In genomic region chr20:32743237-32744112, GRCh38 we compare ENCODE assay signal across 8 cellular contexts. TPM values are rescaled to one million over a fixed set of nuclear protein-coding genes. Genes with fewer than 3 reads are reported as not detected.
A peak's percentile ranks its signal among the peaks of the same experiment; 100 is the strongest.
DNase-seq lines count a peak whose midpoint lies in the region; ATAC-seq and TF ChIP-seq lines count a peak whose summit lies in the region.

Gene COMMD7 (minus strand): TSS chr20:32743467. CDS start chr20:32743391, 76 bp downstream.

- peak within 1 kb of the TSS; percentile 90 for H3K56ac ChIP-seq in mesendoderm (ENCODE audit: low read length)

- peak within 1 kb of the TSS; percentile 93 for H2BK120ac ChIP-seq in mesendoderm (ENCODE audit: low read depth, low read length)

- H2BK15ac ChIP-seq in mesendoderm (replicated peaks; ENCODE audit: low read depth): peak within 1 kb of the TSS; percentile 29

- H3K27ac Mint-ChIP-seq in activated CD8-positive, alpha-beta T cell treated with anti-CD3 and anti-CD28 coated beads for 36 hours: peak within 1 kb of the TSS; percentile 94

- WGBS in mesendoderm (ENCODE audit: extremely low coverage, insufficient coverage, low lambda C conversion rate): no CpG with 5 or more reads among the region's 64 CpGs

- POLR2A ChIA-PET in GM10248 (lab: Yijun Ruan, JAX): interaction anchor here (0.9 kb wide), 1 partner anchor 11 kb away, joined by 4 read pairs; no protein-coding TSS in a partner anchor
- POLR2A ChIA-PET in activated CD8-positive, alpha-beta T cell treated with anti-CD3 and anti-CD28 coated beads for 36 hours (lab: Charles Lee): interaction anchor here (0.6 to 2.6 kb wide), 5 partner anchors 10 to 70 kb away, joined by 3 to 19 read pairs (median 3); partner anchors contain the start of genes C20orf203 and DNMT3B

- H3K27me3 Mint-ChIP-seq in activated CD8-positive, alpha-beta T cell treated with anti-CD3 and anti-CD28 coated beads for 36 hours: no peaks in the 10 kb centered on the region

- peak within 1 kb of the TSS; percentile 92 for H2AK5ac ChIP-seq in mesendoderm (ENCODE audit: low read length)

- peaks cover 3% of the 10 kb centered on the region for H3K36me3 Mint-ChIP-seq in activated CD8-positive, alpha-beta T cell treated with anti-CD3 and anti-CD28 coated beads for 36 hours (ENCODE audit: low read depth)

- H3K23ac ChIP-seq in mesendoderm (ENCODE audit: low read length): peak within 1 kb of the TSS; percentile 33

- H3K27ac ChIP-seq in effector memory CD4-positive, alpha-beta T cell (ENCODE audit: insufficient read depth, low read length, poor library complexity, severe bottlenecking): peak within 1 kb of the TSS; percentile 82
- peak within 1 kb of the TSS; percentile 74 for H3K27ac ChIP-seq in mesendoderm (ENCODE audit: low read depth, low read length)

- TF ChIP-seq CTCF in GM10248 (IDR thresholded peaks at IDR 0.05; ENCODE audit: control extremely low read depth, extremely low read depth, low read depth, missing control alignments): no peak
- no peak for TF ChIP-seq CTCF in activated CD8-positive, alpha-beta T cell treated with anti-CD3 and anti-CD28 coated beads for 36 hours (IDR thresholded peaks at IDR 0.05)

- H3K79me2 ChIP-seq in mesendoderm (ENCODE audit: control insufficient read depth, insufficient read depth, low read length): peaks cover 14% of the 10 kb centered on the region

- peak within 1 kb of the TSS; percentile 93 for H3K4ac ChIP-seq in mesendoderm (ENCODE audit: low read depth, low read length)

- intact Hi-C loops in activated CD8-positive, alpha-beta T cell treated with anti-CD3 and anti-CD28 coated beads for 36 hours (cut with micrococcal nuclease): no loop called here

- peak within 1 kb of the TSS; percentile 67 for H3K9ac ChIP-seq in mesendoderm (ENCODE audit: low read length)

- H3K9me3 Mint-ChIP-seq in activated CD8-positive, alpha-beta T cell treated with anti-CD3 and anti-CD28 coated beads for 36 hours: no peaks in the 10 kb centered on the region

- peak within 1 kb of the TSS; percentile 94 for H3K4me3 Mint-ChIP-seq in activated CD8-positive, alpha-beta T cell treated with anti-CD3 and anti-CD28 coated beads for 36 hours

- H4K8ac ChIP-seq in mesendoderm (ENCODE audit: low read depth, low read length): peak within 1 kb of the TSS; percentile 90

- peak; percentile 61 for ATAC-seq in HG02759 (IDR thresholded peaks at IDR 0.05; ENCODE audit: unreplicated experiment)
- ATAC-seq in activated CD8-positive, alpha-beta T cell treated with anti-CD3 and anti-CD28 coated beads for 36 hours: peak; percentile 87

- H3K18ac ChIP-seq in mesendoderm (ENCODE audit: low read length): peak within 1 kb of the TSS; percentile 96

- no peaks in the 10 kb centered on the region for H3K27me3 ChIP-seq in effector memory CD4-positive, alpha-beta T cell (replicated peaks; ENCODE audit: control insufficient read depth, insufficient read depth, low read length, poor library complexity, severe bottlenecking)
- H3K27me3 ChIP-seq in mesendoderm (ENCODE audit: insufficient read depth, low read length, poor library complexity): no peaks in the 10 kb centered on the region

- H3K36me3 ChIP-seq in effector memory CD4-positive, alpha-beta T cell (ENCODE audit: control insufficient read depth, insufficient read depth, low read length): peaks cover 3% of the 10 kb centered on the region
- no peaks in the 10 kb centered on the region for H3K36me3 ChIP-seq in mesendoderm (ENCODE audit: control insufficient read depth, insufficient read depth, low read length)

- H3K4me1 Mint-ChIP-seq in activated CD8-positive, alpha-beta T cell treated with anti-CD3 and anti-CD28 coated beads for 36 hours (ENCODE audit: low read depth): peaks cover 28% of the 10 kb centered on the region

- CTCF ChIA-PET in GM10248 (lab: Yijun Ruan, JAX): interaction anchor here (1.2 to 1.5 kb wide), 4 partner anchors 12 to 35 kb away, joined by 3 to 6 read pairs (median 6); partner anchors contain the start of gene DNMT3B
- CTCF ChIA-PET in activated CD8-positive, alpha-beta T cell treated with anti-CD3 and anti-CD28 coated beads for 36 hours (lab: Charles Lee): interaction anchor here (0.7 to 2.8 kb wide), 8 partner anchors 8 to 91 kb away, joined by 3 to 25 read pairs (median 8); partner anchors contain the start of gene C20orf203

- H4K5ac ChIP-seq in mesendoderm (ENCODE audit: low read length): no peak within 1 kb of the TSS

- H3K4me2 ChIP-seq in mesendoderm (ENCODE audit: low read length): peak within 1 kb of the TSS; percentile 97

- H2BK5ac ChIP-seq in mesendoderm (ENCODE audit: low read length): peak within 1 kb of the TSS; percentile 84

- H3K79me1 ChIP-seq in mesendoderm (ENCODE audit: low read length): no peaks in the 10 kb centered on the region

- DNase-seq in GM10248 (ENCODE audit: extremely low spot score): peak; percentile 73
- DNase-seq in NCI-H69 (lab: John Stamatoyannopoulos, UW): peak; percentile 75
- peak; percentile 91 for DNase-seq in activated CD8-positive, alpha-beta T cell treated with anti-CD3 and anti-CD28 coated beads for 36 hours
- peak; percentile 29 to 50 (median 45) for DNase-seq in effector memory CD4-positive, alpha-beta T cell
- peak; percentile 84 for DNase-seq in mesendoderm
- DNase-seq in stimulated activated CD8-positive, alpha-beta memory T cell treated with anti-CD3 and anti-CD28 coated beads, Interleukin-15, amount 100 ng/mL, for 1 hour (ENCODE audit: low read depth): peak; percentile 30
- no peak for DNase-seq in COLO829 (ENCODE audit: low spot score)

- H3K9me3 ChIP-seq in effector memory CD4-positive, alpha-beta T cell (ENCODE audit: control insufficient read depth, low read length): no peaks in the 10 kb centered on the region

- H3K4me3 ChIP-seq in effector memory CD4-positive, alpha-beta T cell (ENCODE audit: insufficient read depth, low read depth, low read length, poor library complexity, severe bottlenecking): peak within 1 kb of the TSS; percentile 89
- H3K4me3 ChIP-seq in mesendoderm (ENCODE audit: low read length): peak within 1 kb of the TSS; percentile 35

- H3K4me1 ChIP-seq in effector memory CD4-positive, alpha-beta T cell (ENCODE audit: control insufficient read depth, insufficient read depth, low read length, poor library complexity, severe bottlenecking): peaks cover 19% of the 10 kb centered on the region
- H3K4me1 ChIP-seq in mesendoderm (ENCODE audit: control insufficient read depth, low read depth, low read length): peaks cover 5% of the 10 kb centered on the region

RNA-seq across cellular contexts. Expression of gene COMMD7, which starts in this region (rescaled TPM):
- 10 to 100 TPM; 30.7 to 34.0 TPM for total RNA-seq in activated CD8-positive, alpha-beta T cell treated with anti-CD3 and anti-CD28 coated beads for 36 hours
- 70.1 TPM for polyA plus RNA-seq in mesendoderm (2013, experiment 1 of 2)
- 71.1 TPM for polyA plus RNA-seq in mesendoderm (2013, experiment 2 of 2)
